ENCODE assay signal across 9 cellular contexts in the genomic region with DNA sequence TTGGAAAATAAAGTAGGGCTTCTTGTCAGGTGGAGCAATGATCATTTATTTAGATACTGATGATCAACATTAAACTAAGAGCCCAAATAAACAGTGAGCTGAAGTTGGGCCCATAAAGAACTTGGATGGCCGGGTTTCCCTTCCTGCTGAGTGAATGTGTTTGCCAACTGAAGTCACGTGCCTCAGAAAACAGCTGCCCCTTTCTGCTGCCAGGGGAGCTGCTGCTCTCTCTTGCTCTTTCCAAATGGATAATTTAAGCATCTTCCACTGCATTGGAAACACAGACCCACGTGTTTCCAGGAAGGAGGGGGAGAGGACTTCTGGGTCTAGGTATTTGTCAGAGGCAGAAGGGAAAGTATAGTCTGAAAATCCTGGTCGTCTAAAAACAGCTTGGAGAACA. TPM values are rescaled to one million over a fixed set of nuclear protein-coding genes. Genes with fewer than 3 reads are reported as not detected.
DNase-seq lines count a peak whose midpoint lies in the region; ATAC-seq and TF ChIP-seq lines count a peak whose summit lies in the region.
"Had no signal": no experiment of that assay in that cellular context is flagged by ENCODE, and none has a peak within 500 bp of the region (broad histone marks: within the 10 kb centered on the region; RNA-seq: fewer than 3 reads in every experiment).

No MANE protein-coding gene starts in this region.

- H3K36me3 Mint-ChIP-seq in nephron progenitor cell (ENCODE audit: low read depth): no peaks in the 10 kb centered on the region
- H3K36me3 Mint-ChIP-seq: natural killer cell had no signal

- H3K27ac Mint-ChIP-seq in nephron progenitor cell: peak overlapping the region; percentile 49
- H3K27ac Mint-ChIP-seq: natural killer cell had no signal

- peaks cover 5% of the 10 kb centered on the region for H3K27me3 Mint-ChIP-seq in nephron progenitor cell (ENCODE audit: low read depth, poor library complexity)

- peaks cover 0 to 4% (median 0%) of the 10 kb centered on the region in 45 donors for H3K27me3 ChIP-seq in dorsolateral prefrontal cortex

- peaks cover 33% of the 10 kb centered on the region for H3K4me1 Mint-ChIP-seq in nephron progenitor cell
- H3K4me1 Mint-ChIP-seq: natural killer cell had no signal

- no peaks in the 10 kb centered on the region for H3K9me3 Mint-ChIP-seq in nephron progenitor cell

- H3K4me3 Mint-ChIP-seq in nephron progenitor cell: no peak overlapping the region
- H3K4me3 Mint-ChIP-seq: natural killer cell had no signal

- H3K4me3 ChIP-seq in dorsolateral prefrontal cortex: peak overlapping the region in 40 of 59 donors; percentile 1 to 51 (median 27)
- no peak overlapping the region for H3K4me3 ChIP-seq in coronary artery

- no peak for ATAC-seq in GM19395 (IDR thresholded peaks at IDR 0.05; ENCODE audit: unreplicated experiment)

- intact Hi-C loops in dorsolateral prefrontal cortex (cut with DNase I): no loop called here

- peak in 24 of 56 donors; percentile 7 to 47 (median 26) for TF ChIP-seq CTCF in dorsolateral prefrontal cortex (IDR thresholded peaks at IDR 0.05 in 54 of 56, conservative IDR thresholded peaks at IDR 0.05 in 2 of 56; ENCODE audit: low read depth in 1 of 56, partially characterized antibody in 56 of 56)
- no peak for TF ChIP-seq CTCF in nephron progenitor cell (IDR thresholded peaks at IDR 0.05)
- no peak for TF ChIP-seq CTCF in coronary artery (IDR thresholded peaks at IDR 0.05)

- DNase-seq in COLO668 (lab: John Stamatoyannopoulos, UW; ENCODE audit: unreplicated experiment) (peak; percentile 64), NCI-H2227 treated with DMSO at 0.1 percent for 48 hours (lab: John Stamatoyannopoulos, UW) (peak; percentile 49), dorsolateral prefrontal cortex (peak; percentile 50 to 86 (median 76)), nephron progenitor cell (no peak), coronary artery (ENCODE audit: low spot score) (no peak), NCI-H128 (lab: John Stamatoyannopoulos, UW; ENCODE audit: unreplicated experiment) (no peak), DMS79 (lab: John Stamatoyannopoulos, UW) (no peak)
- DNase-seq: natural killer cell had no signal

- peak overlapping the region in 39 of 59 donors; percentile 2 to 73 (median 40) for H3K27ac ChIP-seq in dorsolateral prefrontal cortex
- no peak overlapping the region for H3K27ac ChIP-seq in coronary artery

RNA-seq across cellular contexts. Expression of a gene that starts 22.9 kb away (rescaled TPM):
- total RNA-seq in dorsolateral prefrontal cortex: 10 to 100 TPM in 111 of 120 experiments, 1 to 10 TPM in 9; 4.8 to 63.8 (median 20.6) TPM

Comparison
In these comparisons a context has a peak if more than half of its experiments do, and no peak if none do; other contexts are left out.
1. DNase-seq: peak in COLO668 (single experiment), NCI-H2227 treated with DMSO at 0.1 percent for 48 hours (single experiment) and dorsolateral prefrontal cortex (10 of 10); none in nephron progenitor cell (single experiment), coronary artery (single experiment), NCI-H128 (single experiment) and DMS79 (single experiment).
2. H3K27ac ChIP-seq: peak in dorsolateral prefrontal cortex (39 of 59); none in coronary artery (0 of 2).